Comparison of ENCODE assay signal across 9 cellular contexts in the genomic region with DNA sequence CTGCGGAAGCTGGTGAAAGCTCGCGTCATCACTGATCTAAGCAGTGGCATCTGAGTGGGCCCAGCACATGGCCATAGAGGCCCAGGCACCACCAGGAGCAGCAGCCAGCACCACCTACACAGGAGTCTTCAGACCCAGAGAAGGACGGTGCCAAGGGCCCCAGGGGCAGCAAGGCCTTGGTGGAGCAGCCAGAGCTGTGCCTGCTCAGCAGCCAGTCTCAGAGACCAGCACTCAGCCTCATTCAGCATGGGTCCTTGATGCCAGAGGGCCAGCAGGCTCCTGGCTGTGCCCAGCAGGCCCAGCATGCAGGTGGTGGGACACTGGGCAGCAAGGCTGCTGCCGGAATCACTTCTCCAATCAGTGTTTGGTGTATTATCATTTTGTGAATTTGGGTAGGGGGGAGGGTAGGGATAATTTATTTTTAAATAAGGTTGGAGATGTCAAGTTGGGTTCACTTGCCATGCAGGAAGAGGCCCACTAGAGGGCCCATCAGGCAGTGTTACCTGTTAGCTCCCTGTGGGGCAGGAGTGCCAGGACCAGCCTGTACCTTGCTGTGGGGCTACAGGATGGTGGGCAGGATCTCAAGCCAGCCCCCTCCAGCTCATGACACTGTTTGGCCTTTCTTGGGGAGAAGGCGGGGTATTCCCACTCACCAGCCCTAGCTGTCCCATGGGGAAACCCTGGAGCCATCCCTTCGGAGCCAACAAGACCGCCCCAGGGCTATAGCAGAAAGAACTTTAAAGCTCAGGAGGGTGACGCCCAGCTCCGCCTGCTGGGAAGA. TPM values are rescaled to one million over a fixed set of nuclear protein-coding genes. Genes with fewer than 3 reads are reported as not detected.
DNase-seq lines count a peak whose midpoint lies in the region; ATAC-seq and TF ChIP-seq lines count a peak whose summit lies in the region.
"Had no signal": no experiment of that assay in that cellular context is flagged by ENCODE, and none has a peak within 500 bp of the region (broad histone marks: within the 10 kb centered on the region; RNA-seq: fewer than 3 reads in every experiment).

No MANE protein-coding gene starts in this region.

- H3K4me3 ChIP-seq in PC-3 (ENCODE audit: low read length) (no peak overlapping the region), foreskin fibroblast (ENCODE audit: low read depth in 1 of 2, low read length in 2 of 2) (no peak overlapping the region)

- TF ChIP-seq CTCF in PC-3 (conservative IDR thresholded peaks at IDR 0.05; ENCODE audit: low read depth, low read length), result peak; percentile 58
- peak; percentile 20 for TF ChIP-seq CTCF in foreskin fibroblast (IDR thresholded peaks at IDR 0.05; ENCODE audit: low read depth, low read length)

- BruUV-seq in PC-3 (replicated peaks; lab: Mats Ljungman, UMichigan), result no TSS peak

- no peak overlapping the region for H2AFZ ChIP-seq in PC-3 (ENCODE audit: low read length)

- H3K9me3 ChIP-seq in PC-3 (ENCODE audit: low read length), result no peaks in the 10 kb centered on the region

- no peaks in the 10 kb centered on the region for H4K20me1 ChIP-seq in PC-3 (ENCODE audit: low read length)

- H3F3A ChIP-seq in PC-3 (ENCODE audit: low read length, unreplicated experiment), result no peaks in the 10 kb centered on the region

- peak overlapping the region; percentile 14 for H3K4me2 ChIP-seq in PC-3 (ENCODE audit: low read length)

- ATAC-seq in PC-3, result no peak
- ATAC-seq in GM18861 (IDR thresholded peaks at IDR 0.05; ENCODE audit: unreplicated experiment), result no peak
- no peak for ATAC-seq in GM18870 (IDR thresholded peaks at IDR 0.05; ENCODE audit: unreplicated experiment)
- no peak for ATAC-seq in HG03354 (IDR thresholded peaks at IDR 0.05; ENCODE audit: poor library complexity, severe bottlenecking, unreplicated experiment)

- DNase-seq in 8988T (peak; percentile 39), DMS53 (lab: John Stamatoyannopoulos, UW) (peak; percentile 65), PC-3 (peak; percentile 38), foreskin fibroblast (no peak), kidney tubule cell (ENCODE audit: low spot score) (no peak)
- DNase-seq: activated T-cell treated with anti-CD3 and anti-CD28 coated beads, Interleukin-2, amount 50 U/mL, for 4 hours had no signal

- no peaks in the 10 kb centered on the region for H3K9me2 ChIP-seq in PC-3 (replicated peaks; ENCODE audit: low read length)

- peaks cover 41% of the 10 kb centered on the region for H3K4me1 ChIP-seq in PC-3 (ENCODE audit: insufficient read depth, low read length)

- H3K27me3 ChIP-seq in PC-3 (ENCODE audit: low read length), result no peaks in the 10 kb centered on the region

- CTCF ChIA-PET in PC-3 (lab: Charles Lee), result no interaction called here

- peaks cover 3% of the 10 kb centered on the region; the same call in 1 of the 2 replicates for H3K79me2 ChIP-seq in PC-3 (ENCODE audit: low read length)

- H3K27ac ChIP-seq in PC-3 (ENCODE audit: low read length), result peak overlapping the region; percentile 77

- peak overlapping the region; percentile 24; the same call in 1 of the 2 replicates for H3K9ac ChIP-seq in PC-3 (ENCODE audit: low read length)

- POLR2A ChIA-PET in PC-3 (lab: Charles Lee; ENCODE audit: unreplicated experiment), result no interaction called here

- no peaks in the 10 kb centered on the region; the same call in 1 of the 2 replicates for H3K36me3 ChIP-seq in PC-3 (ENCODE audit: low read depth, low read length)

- intact Hi-C loops in PC-3 (cut with micrococcal nuclease), result loop anchor here (5.0 kb wide), 2 partner anchors 83 to 98 kb away; no protein-coding TSS in a partner anchor

RNA-seq across cellular contexts. Expression of a gene that starts 3.2 kb away (rescaled TPM):
- total RNA-seq in PC-3 (2014; rRNA removed), result 35.5 and 36.0 TPM in 2 replicates

RNA-seq across cellular contexts. Expression of a gene that starts 16.4 kb away (rescaled TPM):
- total RNA-seq in PC-3 (2014; rRNA removed), result 33.7 and 45.4 TPM in 2 replicates

RNA-seq across cellular contexts. Expression of a gene that starts 39.5 kb away (rescaled TPM):
- 46.3 and 59.0 TPM in 2 replicates for total RNA-seq in PC-3 (2014; rRNA removed)

RNA-seq across cellular contexts. Expression of a gene that starts 44.4 kb away (rescaled TPM):
- 207 and 241 TPM in 2 replicates for total RNA-seq in PC-3 (2014; rRNA removed)

RNA-seq across cellular contexts. Expression of a gene that starts 48.7 kb away (rescaled TPM):
- 103 and 136 TPM in 2 replicates for total RNA-seq in PC-3 (2014; rRNA removed)

Comparison
In these comparisons a context has a peak if more than half of its experiments do, and no peak if none do; other contexts are left out.
1. DNase-seq: peak in 8988T (single experiment), DMS53 (single experiment) and PC-3 (single experiment); none in foreskin fibroblast (0 of 2) and kidney tubule cell (single experiment).